ENCODE assay signal across 1 cellular context in genomic region chr5:146463446-146463845, GRCh38.
TF ChIP-seq lines count a peak whose summit lies in the region.

No MANE protein-coding gene starts in this region.

TF ChIP-seq in WTC11, 78 proteins besides CTCF, POLR2A, EP300 and RAD21 (continued from another document):
- TF ChIP-seq AR (CRISPR knock-in tag; IDR thresholded peaks at IDR 0.05) (no peak), GTF2I (CRISPR knock-in tag; conservative IDR thresholded peaks at IDR 0.05) (no peak), FOXP4 (CRISPR knock-in tag; IDR thresholded peaks at IDR 0.05) (no peak), CREB1 (CRISPR knock-in tag; IDR thresholded peaks at IDR 0.05) (no peak), OVOL2 (CRISPR knock-in tag; IDR thresholded peaks at IDR 0.05; ENCODE audit: borderline replicate concordance) (no peak), ATF1 (CRISPR knock-in tag; IDR thresholded peaks at IDR 0.05) (no peak), NFATC4 (CRISPR knock-in tag; IDR thresholded peaks at IDR 0.05) (no peak), EMX1 (CRISPR knock-in tag; IDR thresholded peaks at IDR 0.05) (no peak), MXD4 (CRISPR knock-in tag; IDR thresholded peaks at IDR 0.05; ENCODE audit: borderline replicate concordance) (no peak)
- TF ChIP-seq, protein P1, sequence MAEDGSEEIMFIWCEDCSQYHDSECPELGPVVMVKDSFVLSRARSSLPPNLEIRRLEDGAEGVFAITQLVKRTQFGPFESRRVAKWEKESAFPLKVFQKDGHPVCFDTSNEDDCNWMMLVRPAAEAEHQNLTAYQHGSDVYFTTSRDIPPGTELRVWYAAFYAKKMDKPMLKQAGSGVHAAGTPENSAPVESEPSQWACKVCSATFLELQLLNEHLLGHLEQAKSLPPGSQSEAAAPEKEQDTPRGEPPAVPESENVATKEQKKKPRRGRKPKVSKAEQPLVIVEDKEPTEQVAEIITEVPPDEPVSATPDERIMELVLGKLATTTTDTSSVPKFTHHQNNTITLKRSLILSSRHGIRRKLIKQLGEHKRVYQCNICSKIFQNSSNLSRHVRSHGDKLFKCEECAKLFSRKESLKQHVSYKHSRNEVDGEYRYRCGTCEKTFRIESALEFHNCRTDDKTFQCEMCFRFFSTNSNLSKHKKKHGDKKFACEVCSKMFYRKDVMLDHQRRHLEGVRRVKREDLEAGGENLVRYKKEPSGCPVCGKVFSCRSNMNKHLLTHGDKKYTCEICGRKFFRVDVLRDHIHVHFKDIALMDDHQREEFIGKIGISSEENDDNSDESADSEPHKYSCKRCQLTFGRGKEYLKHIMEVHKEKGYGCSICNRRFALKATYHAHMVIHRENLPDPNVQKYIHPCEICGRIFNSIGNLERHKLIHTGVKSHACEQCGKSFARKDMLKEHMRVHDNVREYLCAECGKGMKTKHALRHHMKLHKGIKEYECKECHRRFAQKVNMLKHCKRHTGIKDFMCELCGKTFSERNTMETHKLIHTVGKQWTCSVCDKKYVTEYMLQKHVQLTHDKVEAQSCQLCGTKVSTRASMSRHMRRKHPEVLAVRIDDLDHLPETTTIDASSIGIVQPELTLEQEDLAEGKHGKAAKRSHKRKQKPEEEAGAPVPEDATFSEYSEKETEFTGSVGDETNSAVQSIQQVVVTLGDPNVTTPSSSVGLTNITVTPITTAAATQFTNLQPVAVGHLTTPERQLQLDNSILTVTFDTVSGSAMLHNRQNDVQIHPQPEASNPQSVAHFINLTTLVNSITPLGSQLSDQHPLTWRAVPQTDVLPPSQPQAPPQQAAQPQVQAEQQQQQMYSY (CRISPR knock-in tag; IDR thresholded peaks at IDR 0.05): no peak
